In genomic region chr1:25570798-25571521, GRCh38 we compare ENCODE assay signal across 1 cellular context.
TF ChIP-seq lines count a peak whose summit lies in the region.

No MANE protein-coding gene starts in this region.

TF ChIP-seq in IMR-90, 13 proteins besides CTCF, POLR2A, EP300 and RAD21 (continued from another document):
- TF ChIP-seq USF2 (IDR thresholded peaks at IDR 0.05; ENCODE audit: low read depth, low read length): no peak
- TF ChIP-seq CHD1 (IDR thresholded peaks at IDR 0.05; ENCODE audit: low read depth, low read length): no peak
- TF ChIP-seq FOS (IDR thresholded peaks at IDR 0.05; ENCODE audit: low read depth, low read length): no peak
- no peak for TF ChIP-seq RFX5 (IDR thresholded peaks at IDR 0.05; ENCODE audit: low read depth, low read length)
- TF ChIP-seq MAFK (IDR thresholded peaks at IDR 0.05; ENCODE audit: low read depth, low read length): no peak
- no peak for TF ChIP-seq CEBPB (IDR thresholded peaks at IDR 0.05; ENCODE audit: low read depth, low read length)
- no peak for TF ChIP-seq MXI1 (IDR thresholded peaks at IDR 0.05; ENCODE audit: borderline replicate concordance, low read depth, low read length)
- no peak for TF ChIP-seq NFE2L2 (IDR thresholded peaks at IDR 0.05; ENCODE audit: low read depth, low read length)
- TF ChIP-seq BHLHE40 (IDR thresholded peaks at IDR 0.05; ENCODE audit: low read depth, low read length): no peak
- TF ChIP-seq SMC3 (IDR thresholded peaks at IDR 0.05; ENCODE audit: low read depth, low read length): no peak
